ENCODE assay signal across 22 cellular contexts in genomic region chr17:72569193-72569946, GRCh38.
DNase-seq lines count a peak whose midpoint lies in the region; ATAC-seq, FAIRE-seq and TF ChIP-seq lines count a peak whose summit lies in the region.
"Had no signal": no experiment of that assay in that cellular context is flagged by ENCODE, and none has a peak within 500 bp of the region (broad histone marks: within the 10 kb centered on the region; RNA-seq: fewer than 3 reads in every experiment).

No MANE protein-coding gene starts in this region.

- 59% methylated on average over 17 of the region's 17 CpGs for WGBS in SK-N-SH (ENCODE audit: low lambda C conversion rate)
- 93% methylated on average over 11 of the region's 17 CpGs; no CpG with 5 or more reads in 1 of the 2 experiments for WGBS in H1 (ENCODE audit: extremely low coverage in 1 of 2, insufficient coverage in 1 of 2, insufficient read length in 1 of 2, insufficient replicate concordance in 2 of 2, low coverage in 1 of 2, low lambda C conversion rate in 2 of 2, missing lambda C conversion rate in 1 of 2), 2 experiments
- WGBS in heart left ventricle, 4 donors: 45 to 57% (median 48%) methylated on average over 13 to 17 of the region's 17 CpGs

- no peak overlapping the region for H2BK20ac ChIP-seq in H1 (ENCODE audit: low read length)

- H3F3A ChIP-seq in SK-N-SH (replicated peaks; ENCODE audit: insufficient read depth): no peaks in the 10 kb centered on the region

- H3K23me2 ChIP-seq in H1 (ENCODE audit: low read depth, low read length): no peaks in the 10 kb centered on the region

- no peaks in the 10 kb centered on the region for H3K27me3 ChIP-seq in SK-N-SH (ENCODE audit: insufficient read depth)
- no peaks in the 10 kb centered on the region for H3K27me3 ChIP-seq in H1 (replicated peaks in 1 of 4; ENCODE audit: control insufficient read depth in 3 of 4, extremely low read depth in 1 of 4, insufficient read depth in 3 of 4, low read length in 3 of 4)
- H3K27me3 ChIP-seq in heart left ventricle: peaks cover 0 to 21% (median 0%) of the 10 kb centered on the region in 9 donors
- H3K27me3 ChIP-seq: Peyer's patch had no signal

- H3K4me2 ChIP-seq in SK-N-SH: no peak overlapping the region
- no peak overlapping the region for H3K4me2 ChIP-seq in H1 (ENCODE audit: insufficient read depth in 1 of 2, low read depth in 2 of 2, low read length in 2 of 2)

- no peaks in the 10 kb centered on the region for H3K27me3 Mint-ChIP-seq in type B pancreatic cell

- no peak overlapping the region for H4K8ac ChIP-seq in H1 (ENCODE audit: extremely low read depth, insufficient read depth, low read length)

- POLR2A ChIA-PET in SK-N-SH (lab: Yijun Ruan, JAX) (no interaction called here), H1 (lab: Charles Lee; ENCODE audit: partially characterized antibody) (no interaction called here)

- H3K18ac ChIP-seq in H1 (ENCODE audit: extremely low read depth, low read length): no peak overlapping the region

- H3K9ac ChIP-seq in SK-N-SH (no peak overlapping the region), H1 (replicated peaks in 1 of 4; ENCODE audit: extremely low read depth in 1 of 4, low read depth in 3 of 4, low read length in 3 of 4) (no peak overlapping the region)

- H4K91ac ChIP-seq in H1 (replicated peaks; ENCODE audit: insufficient read length, low read length): no peak overlapping the region

- H3K9me2 ChIP-seq in SK-N-SH: no peaks in the 10 kb centered on the region

- DNase-seq in SK-N-SH (peak; percentile 58), NCI-H748 treated with DMSO at 0.1 percent for 48 hours (lab: John Stamatoyannopoulos, UW) (peak; percentile 39), H1 (ENCODE audit: low read depth in 1 of 2, low spot score in 2 of 2) (no peak), type B pancreatic cell (ENCODE audit: extremely low spot score, unreplicated experiment) (no peak), NCI-H510A treated with DMSO at 0.1 percent for 48 hours (lab: John Stamatoyannopoulos, UW) (no peak), heart left ventricle (no peak)
- DNase-seq: activated CD4-positive, alpha-beta T cell treated with anti-CD3 and anti-CD28 coated beads for 4 hours; activated CD8-positive, alpha-beta memory T cell treated with anti-CD3 and anti-CD28 coated beads, Interleukin-2, amount 50 U/mL, for 48 hours; activated gamma-delta T cell treated with Interleukin-2 at 50 U/mL for 16 hours; CD8-positive, alpha-beta T cell; effector memory CD8-positive, alpha-beta T cell; H9; heart right ventricle; KG1; naive thymus-derived CD4-positive, alpha-beta T cell; NCI-H524; stimulated activated CD4-positive, alpha-beta T cell treated with anti-CD3 and anti-CD28 coated beads, Interleukin-1b, Interleukin-23, amount 100 ng/mL, for 48 hours had no signal

- TF ChIP-seq EP300 in SK-N-SH (IDR thresholded peaks at IDR 0.05; ENCODE audit: borderline replicate concordance in 1 of 2, low read depth in 1 of 2, low read length in 1 of 2): no peak
- no peak for TF ChIP-seq EP300 in H1 (IDR thresholded peaks at IDR 0.05; ENCODE audit: borderline replicate concordance in 1 of 2, low read depth in 2 of 2, low read length in 2 of 2)

- ATAC-seq in SK-N-SH treated with all-trans-retinoic acid at 6 μM for 48 hours (no peak), heart left ventricle (no peak), HG02938 (IDR thresholded peaks at IDR 0.05; ENCODE audit: unreplicated experiment) (no peak)
- ATAC-seq: CD8-positive, alpha-beta T cell; effector memory CD8-positive, alpha-beta T cell; naive thymus-derived CD4-positive, alpha-beta T cell had no signal

- no peak overlapping the region for H3K14ac ChIP-seq in H1 (ENCODE audit: insufficient read length)

- intact Hi-C loops in heart left ventricle (cut with DNase I): loop anchor here in 6 of 10 donors (10.0 kb wide), 4 partner anchors 155 to 615 kb away; partner anchors contain the start of gene SSTR2 (in 1 of the 6)

- no peak overlapping the region for H3K27ac ChIP-seq in SK-N-SH (ENCODE audit: low read depth in 2 of 2, low read length in 1 of 2)
- no peak overlapping the region for H3K27ac ChIP-seq in H1 (ENCODE audit: low read depth, low read length)
- no peak overlapping the region for H3K27ac ChIP-seq in heart left ventricle
- H3K27ac ChIP-seq: heart right ventricle, Peyer's patch had no signal

- no peak overlapping the region for H3K4ac ChIP-seq in H1 (replicated peaks; ENCODE audit: insufficient read length, low read depth, low read length)

- no peak overlapping the region for H2BK12ac ChIP-seq in H1 (ENCODE audit: low read depth, low read length)

- no peak overlapping the region for H4K5ac ChIP-seq in H1 (ENCODE audit: insufficient read length, low read depth, low read length)

- H3K4me1 ChIP-seq in SK-N-SH (ENCODE audit: control insufficient read depth in 1 of 2, insufficient read depth in 2 of 2, low read depth in 1 of 2, low read length in 1 of 2): peaks cover 0 to 19% of the 10 kb centered on the region in 2 experiments; a peak in 1 of 4 replicates
- peaks cover 0 to 2% (median 0%) of the 10 kb centered on the region in 4 experiments; a peak in 2 of 7 replicates for H3K4me1 ChIP-seq in H1 (replicated peaks in 1 of 4; ENCODE audit: control insufficient read depth in 3 of 4, insufficient read depth in 4 of 4, low read length in 3 of 4)
- H3K4me1 ChIP-seq in heart left ventricle: no peaks in the 10 kb centered on the region
- H3K4me1 ChIP-seq: heart right ventricle had no signal

- no peak overlapping the region for H2AFZ ChIP-seq in SK-N-SH (ENCODE audit: low read depth)
- no peak overlapping the region for H2AFZ ChIP-seq in H1 (ENCODE audit: low read length)

- H3K4me1 Mint-ChIP-seq in type B pancreatic cell (ENCODE audit: unreplicated experiment): peaks cover 59% of the 10 kb centered on the region

- H3K9me3 Mint-ChIP-seq in type B pancreatic cell: no peaks in the 10 kb centered on the region
- H3K9me3 Mint-ChIP-seq: CD8-positive, alpha-beta T cell; effector memory CD8-positive, alpha-beta T cell; H9; naive thymus-derived CD4-positive, alpha-beta T cell had no signal

- H4K20me1 ChIP-seq in SK-N-SH (ENCODE audit: insufficient read depth): no peaks in the 10 kb centered on the region
- H4K20me1 ChIP-seq in H1 (replicated peaks in 1 of 2; ENCODE audit: control insufficient read depth in 1 of 2, insufficient read depth in 2 of 2, low read length in 2 of 2): no peaks in the 10 kb centered on the region

- H2BK120ac ChIP-seq in H1 (replicated peaks; ENCODE audit: low read depth, low read length): no peak overlapping the region

- H3K36me3 ChIP-seq in SK-N-SH (replicated peaks in 1 of 2; ENCODE audit: control insufficient read depth in 1 of 2, insufficient read depth in 2 of 2, low read length in 1 of 2) (no peaks in the 10 kb centered on the region), H1 (ENCODE audit: control insufficient read depth in 2 of 4, insufficient read depth in 4 of 4, low read length in 3 of 4) (no peaks in the 10 kb centered on the region), heart left ventricle (no peaks in the 10 kb centered on the region)
- H3K36me3 ChIP-seq: heart right ventricle, Peyer's patch had no signal

- H3K27ac Mint-ChIP-seq in type B pancreatic cell: peak overlapping the region; percentile 70
- H3K27ac Mint-ChIP-seq: CD8-positive, alpha-beta T cell; effector memory CD8-positive, alpha-beta T cell; H9; naive thymus-derived CD4-positive, alpha-beta T cell had no signal

- H3K23ac ChIP-seq in H1 (ENCODE audit: insufficient read length): no peak overlapping the region

- H2BK15ac ChIP-seq in H1 (ENCODE audit: low read length): peak overlapping the region; percentile 61; the same call in 1 of the 2 replicates

- no peak overlapping the region for H3K56ac ChIP-seq in H1 (replicated peaks; ENCODE audit: insufficient read length, low read depth, low read length)

- H2BK5ac ChIP-seq in H1 (ENCODE audit: low read depth, low read length): no peak overlapping the region

- CTCF ChIA-PET in SK-N-SH (lab: Yijun Ruan, JAX) (interaction anchor here (1.1 to 3.9 kb wide), 4 partner anchors 9 to 620 kb away, joined by 3 to 28 read pairs (median 20); no protein-coding TSS in a partner anchor), H1 (lab: Charles Lee; ENCODE audit: partially characterized antibody) (interaction anchor here (0.6 to 2.8 kb wide), 5 partner anchors 9 to 155 kb away, joined by 3 to 17 read pairs (median 3); no protein-coding TSS in a partner anchor)

- TF ChIP-seq RAD21 in SK-N-SH (IDR thresholded peaks at IDR 0.05; ENCODE audit: low read length): no peak
- no peak for TF ChIP-seq RAD21 in H1 (IDR thresholded peaks at IDR 0.05 in 1 of 2, conservative IDR thresholded peaks at IDR 0.05 in 1 of 2; ENCODE audit: low read depth in 2 of 2, low read length in 2 of 2)

- H3K79me2 ChIP-seq in SK-N-SH (ENCODE audit: insufficient read depth) (peaks cover 25% of the 10 kb centered on the region), H1 (ENCODE audit: control insufficient read depth in 1 of 2, insufficient read depth in 2 of 2, low read length in 2 of 2) (no peaks in the 10 kb centered on the region)

- no peak for TF ChIP-seq POLR2A in H1 (IDR thresholded peaks at IDR 0.05; ENCODE audit: control extremely low read depth in 1 of 2, low read depth in 2 of 2, low read length in 2 of 2)
- no peak for TF ChIP-seq POLR2A in heart left ventricle (IDR thresholded peaks at IDR 0.05)

- TF ChIP-seq CTCF in SK-N-SH (IDR thresholded peaks at IDR 0.05) (no peak), H1 (IDR thresholded peaks at IDR 0.05; ENCODE audit: control extremely low read depth in 1 of 3, insufficient read depth in 1 of 3, low read depth in 1 of 3, low read length in 3 of 3) (no peak), type B pancreatic cell (conservative IDR thresholded peaks at IDR 0.05) (no peak), heart left ventricle (IDR thresholded peaks at IDR 0.05) (no peak)

- H3K4me3 Mint-ChIP-seq in type B pancreatic cell: peak overlapping the region; percentile 55
- H3K4me3 Mint-ChIP-seq: CD8-positive, alpha-beta T cell; effector memory CD8-positive, alpha-beta T cell; H9; naive thymus-derived CD4-positive, alpha-beta T cell had no signal

- H2AK5ac ChIP-seq in H1 (ENCODE audit: low read depth, low read length): no peak overlapping the region

- H3K79me1 ChIP-seq in H1 (ENCODE audit: low read depth, low read length): no peaks in the 10 kb centered on the region

- H3K9me3 ChIP-seq in SK-N-SH: no peaks in the 10 kb centered on the region
- H3K9me3 ChIP-seq in H1 (ENCODE audit: insufficient read depth in 2 of 2, low read depth in 1 of 2, low read length in 1 of 2): no peaks in the 10 kb centered on the region
- no peaks in the 10 kb centered on the region for H3K9me3 ChIP-seq in heart left ventricle
- H3K9me3 ChIP-seq: heart right ventricle, Peyer's patch had no signal

- no peak for FAIRE-seq in H1 (lab: Jason Lieb, UNC)
- FAIRE-seq: GM19239, urothelium cell line had no signal

- no peak overlapping the region for H3K4me3 ChIP-seq in SK-N-SH (ENCODE audit: low read depth in 2 of 2, low read length in 1 of 2)
- no peak overlapping the region; a peak in 1 of 8 replicates for H3K4me3 ChIP-seq in H1 (ENCODE audit: extremely low read depth in 1 of 4, insufficient read depth in 2 of 4, low read depth in 3 of 4, low read length in 4 of 4)
- H3K4me3 ChIP-seq in heart left ventricle: no peak overlapping the region
- H3K4me3 ChIP-seq: heart right ventricle, Peyer's patch had no signal

- peaks cover 18% of the 10 kb centered on the region for H3K36me3 Mint-ChIP-seq in type B pancreatic cell
- H3K36me3 Mint-ChIP-seq: CD8-positive, alpha-beta T cell; naive thymus-derived CD4-positive, alpha-beta T cell had no signal

TF ChIP-seq in H1, 55 proteins besides CTCF, POLR2A, EP300 and RAD21 (continues in another document):
- no peak for TF ChIP-seq JUN (IDR thresholded peaks at IDR 0.05; ENCODE audit: low read depth, low read length)

Comparison
In these comparisons a context has a peak if more than half of its experiments do, and no peak if none do; other contexts are left out.
1. DNase-seq: peak in SK-N-SH (single experiment) and NCI-H748 treated with DMSO at 0.1 percent for 48 hours (single experiment); none in H1 (0 of 2), type B pancreatic cell (single experiment), NCI-H510A treated with DMSO at 0.1 percent for 48 hours (single experiment) and heart left ventricle (0 of 5).